Comparison of ENCODE assay signal across 29 cellular contexts in genomic region chr1:198780376-198780775, GRCh38.
A peak's percentile ranks its signal among the peaks of the same experiment; 100 is the strongest.
DNase-seq lines count a peak whose midpoint lies in the region; ATAC-seq and TF ChIP-seq lines count a peak whose summit lies in the region.
"Had no signal": no experiment of that assay in that cellular context is flagged by ENCODE, and none has a peak within 500 bp of the region (broad histone marks: within the 10 kb centered on the region; RNA-seq: fewer than 3 reads in every experiment).

No MANE protein-coding gene starts in this region.

- peak overlapping the region; percentile 39; the same call in 1 of the 2 replicates for H3K18ac ChIP-seq in IMR-90 (ENCODE audit: low read depth, low read length)
- H3K18ac ChIP-seq in mesenchymal stem cell (ENCODE audit: low read depth in 1 of 2, low read length in 2 of 2) = no peak overlapping the region

- dilution Hi-C loops in IMR-90 (cut with HindIII; ENCODE audit: low sequenced_read_pairs, unreplicated experiment) = no loop called here

- no peak overlapping the region for H3K56ac ChIP-seq in IMR-90 (ENCODE audit: extremely low read depth, insufficient read depth, low read length)

- intact Hi-C loops in IMR-90 (cut with micrococcal nuclease) = no loop called here
- intact Hi-C loops in transverse colon (cut with DNase I; ENCODE audit: low total_unique reads) = no loop called here

- 11% methylated on average over 1 of the region's 1 CpG; no CpG with 5 or more reads in 1 of the 2 experiments for WGBS in IMR-90 (ENCODE audit: extremely low coverage in 2 of 2, insufficient read length in 1 of 2), 2 experiments
- WGBS in mesenchymal stem cell = 1% methylated on average over 1 of the region's 1 CpG
- 38 to 46% methylated on average over 1 of the region's 1 CpG for WGBS in transverse colon (ENCODE audit: low coverage in 1 of 2), 2 donors

- no peak; the same call in 1 of the 2 replicates for ATAC-seq in IMR-90 (ENCODE audit: low read depth)
- ATAC-seq: K562; naive thymus-derived CD4-positive, alpha-beta T cell had no signal

- no peaks in the 10 kb centered on the region for H4K20me1 ChIP-seq in IMR-90 (ENCODE audit: insufficient read depth, low read length)

- no peak for TF ChIP-seq EP300 in transverse colon (IDR thresholded peaks at IDR 0.05; ENCODE audit: low read depth)

- in situ Hi-C loops in IMR-90 (cut with MboI; ENCODE audit: low sequenced_read_pairs) = loop anchor here (25.0 kb wide), 1 partner anchor 332 kb away; no protein-coding TSS in a partner anchor
- in situ Hi-C loops in transverse colon (cut with MboI; ENCODE audit: low pct_ligation_motif_present in 1 of 4, low pct_unique_long_range_greater_than_20kb in 1 of 4, low sequenced_read_pairs in 3 of 4) = no loop called here

- H4K91ac ChIP-seq in IMR-90 (ENCODE audit: insufficient read depth, low read depth, low read length) (no peak overlapping the region), mesenchymal stem cell (ENCODE audit: low read length) (no peak overlapping the region)

- DNase-seq in A172 (ENCODE audit: low spot score) = peak; percentile 34
- peak; percentile 26 for DNase-seq in IMR-90
- DNase-seq in dermis blood vessel endothelial cell = peak; percentile 88
- DNase-seq in mesenchymal stem cell = peak; percentile 30
- no peak for DNase-seq in inferior parietal cortex (ENCODE audit: extremely low spot score)
- DNase-seq in transverse colon = no peak
- DNase-seq in RWPE1 (ENCODE audit: low spot score) = no peak
- no peak for DNase-seq in iPS-NIHi11 (ENCODE audit: low spot score)
- DNase-seq: activated CD4-positive, alpha-beta T cell treated with anti-CD3 and anti-CD28 coated beads for 4 hours; activated naive CD4-positive, alpha-beta T cell treated with anti-CD3 and anti-CD28 coated beads, Interleukin-2, amount 50 U/mL, for 16 hours; Caco-2; effector CD8-positive, alpha-beta T cell; islet precursor cell; MG63; midbrain; naive thymus-derived CD4-positive, alpha-beta T cell; NCI-H1105; NCI-H1930; NCI-H2227 treated with DMSO at 0.1 percent for 48 hours; nucleus accumbens; SHP77 treated with DMSO at 0.1 percent for 48 hours; stimulated activated CD4-positive, alpha-beta T cell treated with anti-CD3 and anti-CD28 coated beads, Interleukin-15, amount 100 ng/mL, for 24 hours; stimulated activated CD4-positive, alpha-beta T cell treated with anti-CD3 and anti-CD28 coated beads, Interleukin-4, amount 100 ng/mL, for 4 hours had no signal

- peak overlapping the region in 1 of 2 experiments; percentile 29 for H2BK12ac ChIP-seq in mesenchymal stem cell (ENCODE audit: low read length in 2 of 2)

- H2BK20ac ChIP-seq in IMR-90 (ENCODE audit: low read depth, low read length) = peak overlapping the region; percentile 71; the same call in 1 of the 2 replicates

- no peaks in the 10 kb centered on the region for H3K79me1 ChIP-seq in IMR-90 (ENCODE audit: low read depth in 1 of 2, low read length in 2 of 2)
- no peaks in the 10 kb centered on the region for H3K79me1 ChIP-seq in mesenchymal stem cell (replicated peaks; ENCODE audit: low read length, poor library complexity, severe bottlenecking)

- H3K4ac ChIP-seq in IMR-90 (ENCODE audit: low read depth, low read length) (peak overlapping the region; percentile 27; the same call in 1 of the 2 replicates), mesenchymal stem cell (ENCODE audit: low read depth in 1 of 2, low read length in 2 of 2) (no peak overlapping the region)

- TF ChIP-seq CTCF in IMR-90 (conservative IDR thresholded peaks at IDR 0.05; ENCODE audit: low read depth, low read length) (no peak), transverse colon (IDR thresholded peaks at IDR 0.05) (no peak), RWPE1 (conservative IDR thresholded peaks at IDR 0.05; ENCODE audit: low read depth) (no peak)

- no peak overlapping the region for H3K4me2 ChIP-seq in IMR-90 (ENCODE audit: low read depth, low read length)
- no peak overlapping the region for H3K4me2 ChIP-seq in mesenchymal stem cell (ENCODE audit: low read length, poor library complexity, severe bottlenecking)

- BruUV-seq in IMR-90 (replicated peaks; lab: Mats Ljungman, UMichigan) = no TSS peak

- H2BK5ac ChIP-seq in IMR-90 (ENCODE audit: low read depth, low read length, poor library complexity, severe bottlenecking) (no peak overlapping the region), mesenchymal stem cell (ENCODE audit: low read depth, low read length, poor library complexity, severe bottlenecking) (no peak overlapping the region)

- H3K4me3 ChIP-seq in IMR-90 (ENCODE audit: insufficient read depth, low read depth, low read length) = no peak overlapping the region
- H3K4me3 ChIP-seq in mesenchymal stem cell (ENCODE audit: insufficient read depth in 1 of 2, low read depth in 1 of 2, low read length in 2 of 2) = no peak overlapping the region
- H3K4me3 ChIP-seq in transverse colon = no peak overlapping the region
- H3K4me3 ChIP-seq: breast epithelium, K562, MG63, tibial nerve had no signal

- CTCF ChIA-PET in IMR-90 (lab: Yijun Ruan, JAX) (interaction anchor here (0.6 kb wide), 1 partner anchor 870 kb away, joined by 3 read pairs; no protein-coding TSS in a partner anchor), RWPE1 (lab: Yijun Ruan, JAX) (interaction anchor here (1.5 kb wide), 1 partner anchor 8 kb away, joined by 6 read pairs; no protein-coding TSS in a partner anchor)

- no peaks in the 10 kb centered on the region for H3K36me3 ChIP-seq in IMR-90 (ENCODE audit: control insufficient read depth, insufficient read depth, low read length)
- H3K36me3 ChIP-seq in mesenchymal stem cell (ENCODE audit: control insufficient read depth in 1 of 2, insufficient read depth in 2 of 2, low read depth in 1 of 2, low read length in 2 of 2) = no peaks in the 10 kb centered on the region
- no peaks in the 10 kb centered on the region for H3K36me3 ChIP-seq in transverse colon
- H3K36me3 ChIP-seq: breast epithelium, MG63, tibial nerve had no signal

- H2AK5ac ChIP-seq in IMR-90 (ENCODE audit: low read depth, low read length) (peak overlapping the region; percentile 45; the same call in 1 of the 2 replicates), mesenchymal stem cell (ENCODE audit: low read length, severe bottlenecking) (no peak overlapping the region)

- peaks cover 13% of the 10 kb centered on the region for H3K4me1 ChIP-seq in IMR-90 (ENCODE audit: control insufficient read depth, insufficient read depth, low read length)
- H3K4me1 ChIP-seq in mesenchymal stem cell (ENCODE audit: control insufficient read depth, insufficient read depth, low read depth, low read length) = peaks cover 5% of the 10 kb centered on the region
- H3K4me1 ChIP-seq in transverse colon = peaks cover 0 to 12% (median 0%) of the 10 kb centered on the region in 4 donors
- H3K4me1 ChIP-seq: breast epithelium had no signal

- H2BK120ac ChIP-seq in IMR-90 (ENCODE audit: low read depth, low read length) (peak overlapping the region; percentile 14; the same call in 1 of the 2 replicates), mesenchymal stem cell (ENCODE audit: low read depth, low read length) (no peak overlapping the region)

- H2AK9ac ChIP-seq in IMR-90 (replicated peaks; ENCODE audit: low read depth, low read length, poor library complexity) = no peak overlapping the region

- no peak for TF ChIP-seq POLR2A in IMR-90 (IDR thresholded peaks at IDR 0.05; ENCODE audit: low read depth, low read length)
- TF ChIP-seq POLR2A in transverse colon (IDR thresholded peaks at IDR 0.05) = no peak

- H3K27me3 ChIP-seq in IMR-90 (ENCODE audit: control insufficient read depth, insufficient read depth, low read length) = no peaks in the 10 kb centered on the region
- H3K27me3 ChIP-seq in mesenchymal stem cell (ENCODE audit: control insufficient read depth in 1 of 2, insufficient read depth in 1 of 2, low read length in 2 of 2) = no peaks in the 10 kb centered on the region
- H3K27me3 ChIP-seq in transverse colon = no peaks in the 10 kb centered on the region
- H3K27me3 ChIP-seq: breast epithelium, MG63, tibial nerve had no signal

- TF ChIP-seq RAD21 in IMR-90 (IDR thresholded peaks at IDR 0.05; ENCODE audit: low read length) = no peak

- H3K9me3 ChIP-seq in IMR-90 (ENCODE audit: control insufficient read depth, insufficient read depth, low read length) (no peaks in the 10 kb centered on the region), mesenchymal stem cell (ENCODE audit: control insufficient read depth, low read length) (no peaks in the 10 kb centered on the region), transverse colon (no peaks in the 10 kb centered on the region)
- H3K9me3 ChIP-seq: breast epithelium, Caco-2, MG63, tibial nerve had no signal

- peak overlapping the region; percentile 64; the same call in 1 of the 3 replicates for H2BK15ac ChIP-seq in IMR-90 (ENCODE audit: low read depth, low read length)
- no peak overlapping the region for H2BK15ac ChIP-seq in mesenchymal stem cell (ENCODE audit: low read depth, poor library complexity, severe bottlenecking)

- no peaks in the 10 kb centered on the region; the same call in 1 of the 2 replicates for H3K9me1 ChIP-seq in IMR-90 (ENCODE audit: insufficient read depth, low read length)

- H4K8ac ChIP-seq in IMR-90 (ENCODE audit: low read depth in 2 of 2, low read length in 2 of 2) (0 out of 4 replicates have a peak overlapping the region, but pooled peaks have one; percentile 32 to 35), mesenchymal stem cell (ENCODE audit: low read length) (no peak overlapping the region)

- H3K9ac ChIP-seq in IMR-90 (ENCODE audit: low read depth, low read length) (no peak overlapping the region), mesenchymal stem cell (ENCODE audit: low read length) (no peak overlapping the region)

- H2AFZ ChIP-seq in IMR-90 (replicated peaks; ENCODE audit: low read length, poor library complexity) (no peak overlapping the region), mesenchymal stem cell (ENCODE audit: low read depth, low read length) (no peak overlapping the region)

- POLR2A ChIA-PET in IMR-90 (lab: Charles Lee; ENCODE audit: unreplicated experiment) = interaction anchor here (0.7 kb wide), 1 partner anchor 101 kb away, joined by 8 read pairs; no protein-coding TSS in a partner anchor
- POLR2A ChIA-PET in RWPE1 (lab: Yijun Ruan, JAX; ENCODE audit: low non-redundant PET) = no interaction called here

- H3K23ac ChIP-seq in IMR-90 (ENCODE audit: low read depth, low read length) = 0 out of 2 replicates have a peak overlapping the region, but pooled peaks have one; percentile 12
- no peak overlapping the region for H3K23ac ChIP-seq in mesenchymal stem cell (ENCODE audit: low read length in 2 of 2)

- H3K27ac ChIP-seq in IMR-90 (ENCODE audit: insufficient read depth, low read length) = no peak overlapping the region
- no peak overlapping the region for H3K27ac ChIP-seq in mesenchymal stem cell (ENCODE audit: low read length, poor library complexity, severe bottlenecking)
- H3K27ac ChIP-seq in transverse colon = no peak overlapping the region
- H3K27ac ChIP-seq in RWPE1 = no peak overlapping the region
- H3K27ac ChIP-seq: 22Rv1, breast epithelium, epithelial cell of prostate, tibial nerve, VCaP had no signal

- H3K14ac ChIP-seq in IMR-90 (replicated peaks; ENCODE audit: low read depth, low read length) = peak overlapping the region; percentile 69; the same call in 1 of the 2 replicates
- H3K14ac ChIP-seq in mesenchymal stem cell (ENCODE audit: low read length in 2 of 2) = no peak overlapping the region

- H4K5ac ChIP-seq in IMR-90 (ENCODE audit: low read depth, low read length) = no peak overlapping the region

TF ChIP-seq in IMR-90, 13 proteins besides CTCF, POLR2A, EP300 and RAD21 (continues in another document):
- TF ChIP-seq RFX5 (IDR thresholded peaks at IDR 0.05; ENCODE audit: low read depth, low read length) (no peak), NFE2L2 (IDR thresholded peaks at IDR 0.05; ENCODE audit: low read depth, low read length) (no peak)

Comparison
In these comparisons a context has a peak if more than half of its experiments do, and no peak if none do; other contexts are left out.
1. DNase-seq: peak in A172 (single experiment), IMR-90 (single experiment), dermis blood vessel endothelial cell (single experiment) and mesenchymal stem cell (single experiment); none in inferior parietal cortex (single experiment), transverse colon (single experiment), RWPE1 (single experiment) and iPS-NIHi11 (single experiment).